In the genomic region with DNA sequence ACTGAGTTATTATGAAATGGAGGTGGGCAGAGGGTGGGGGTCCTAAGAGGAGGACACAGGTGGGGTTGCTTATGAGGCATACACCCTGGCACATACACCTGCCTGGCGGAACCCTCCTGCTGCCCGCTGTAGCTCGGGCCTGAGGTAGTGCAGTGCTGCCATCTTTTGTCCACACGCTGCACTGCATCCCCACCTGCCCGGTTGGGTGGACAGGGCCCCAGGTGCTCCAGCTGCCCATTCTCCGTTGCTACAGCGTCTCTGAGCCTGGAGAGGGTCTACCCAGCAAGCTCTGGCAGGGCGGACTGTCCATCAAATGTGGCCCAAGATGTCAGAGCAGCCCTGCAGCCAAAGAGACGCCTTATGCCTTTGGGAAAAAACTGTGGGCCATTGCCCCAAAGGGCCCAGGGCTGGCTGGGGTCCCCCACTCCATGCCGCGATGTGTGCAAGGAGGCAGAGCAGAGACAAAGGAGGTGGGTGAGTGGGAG, we compare ENCODE assay signal across 1 cellular context.
TF ChIP-seq lines count a peak whose summit lies in the region.

No MANE protein-coding gene starts in this region.

TF ChIP-seq in WTC11, 78 proteins besides CTCF, POLR2A, EP300 and RAD21 (continued from another document):
- TF ChIP-seq AR (CRISPR knock-in tag; IDR thresholded peaks at IDR 0.05) (no peak), CBFB (CRISPR knock-in tag; IDR thresholded peaks at IDR 0.05; ENCODE audit: low read depth) (no peak), ETV6 (CRISPR knock-in tag; IDR thresholded peaks at IDR 0.05) (no peak), TCF7 (CRISPR knock-in tag; IDR thresholded peaks at IDR 0.05; ENCODE audit: low read depth) (no peak), MYBL2 (CRISPR knock-in tag; IDR thresholded peaks at IDR 0.05) (no peak)
- TF ChIP-seq, protein P1, sequence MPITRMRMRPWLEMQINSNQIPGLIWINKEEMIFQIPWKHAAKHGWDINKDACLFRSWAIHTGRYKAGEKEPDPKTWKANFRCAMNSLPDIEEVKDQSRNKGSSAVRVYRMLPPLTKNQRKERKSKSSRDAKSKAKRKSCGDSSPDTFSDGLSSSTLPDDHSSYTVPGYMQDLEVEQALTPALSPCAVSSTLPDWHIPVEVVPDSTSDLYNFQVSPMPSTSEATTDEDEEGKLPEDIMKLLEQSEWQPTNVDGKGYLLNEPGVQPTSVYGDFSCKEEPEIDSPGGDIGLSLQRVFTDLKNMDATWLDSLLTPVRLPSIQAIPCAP (CRISPR knock-in tag; IDR thresholded peaks at IDR 0.05): no peak
- TF ChIP-seq, protein P2, sequence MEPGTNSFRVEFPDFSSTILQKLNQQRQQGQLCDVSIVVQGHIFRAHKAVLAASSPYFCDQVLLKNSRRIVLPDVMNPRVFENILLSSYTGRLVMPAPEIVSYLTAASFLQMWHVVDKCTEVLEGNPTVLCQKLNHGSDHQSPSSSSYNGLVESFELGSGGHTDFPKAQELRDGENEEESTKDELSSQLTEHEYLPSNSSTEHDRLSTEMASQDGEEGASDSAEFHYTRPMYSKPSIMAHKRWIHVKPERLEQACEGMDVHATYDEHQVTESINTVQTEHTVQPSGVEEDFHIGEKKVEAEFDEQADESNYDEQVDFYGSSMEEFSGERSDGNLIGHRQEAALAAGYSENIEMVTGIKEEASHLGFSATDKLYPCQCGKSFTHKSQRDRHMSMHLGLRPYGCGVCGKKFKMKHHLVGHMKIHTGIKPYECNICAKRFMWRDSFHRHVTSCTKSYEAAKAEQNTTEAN (CRISPR knock-in tag; IDR thresholded peaks at IDR 0.05): no peak
- TF ChIP-seq, protein P3, sequence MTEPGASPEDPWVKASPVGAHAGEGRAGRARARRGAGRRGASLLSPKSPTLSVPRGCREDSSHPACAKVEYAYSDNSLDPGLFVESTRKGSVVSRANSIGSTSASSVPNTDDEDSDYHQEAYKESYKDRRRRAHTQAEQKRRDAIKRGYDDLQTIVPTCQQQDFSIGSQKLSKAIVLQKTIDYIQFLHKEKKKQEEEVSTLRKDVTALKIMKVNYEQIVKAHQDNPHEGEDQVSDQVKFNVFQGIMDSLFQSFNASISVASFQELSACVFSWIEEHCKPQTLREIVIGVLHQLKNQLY (CRISPR knock-in tag; IDR thresholded peaks at IDR 0.05): no peak
